In the genomic region with DNA sequence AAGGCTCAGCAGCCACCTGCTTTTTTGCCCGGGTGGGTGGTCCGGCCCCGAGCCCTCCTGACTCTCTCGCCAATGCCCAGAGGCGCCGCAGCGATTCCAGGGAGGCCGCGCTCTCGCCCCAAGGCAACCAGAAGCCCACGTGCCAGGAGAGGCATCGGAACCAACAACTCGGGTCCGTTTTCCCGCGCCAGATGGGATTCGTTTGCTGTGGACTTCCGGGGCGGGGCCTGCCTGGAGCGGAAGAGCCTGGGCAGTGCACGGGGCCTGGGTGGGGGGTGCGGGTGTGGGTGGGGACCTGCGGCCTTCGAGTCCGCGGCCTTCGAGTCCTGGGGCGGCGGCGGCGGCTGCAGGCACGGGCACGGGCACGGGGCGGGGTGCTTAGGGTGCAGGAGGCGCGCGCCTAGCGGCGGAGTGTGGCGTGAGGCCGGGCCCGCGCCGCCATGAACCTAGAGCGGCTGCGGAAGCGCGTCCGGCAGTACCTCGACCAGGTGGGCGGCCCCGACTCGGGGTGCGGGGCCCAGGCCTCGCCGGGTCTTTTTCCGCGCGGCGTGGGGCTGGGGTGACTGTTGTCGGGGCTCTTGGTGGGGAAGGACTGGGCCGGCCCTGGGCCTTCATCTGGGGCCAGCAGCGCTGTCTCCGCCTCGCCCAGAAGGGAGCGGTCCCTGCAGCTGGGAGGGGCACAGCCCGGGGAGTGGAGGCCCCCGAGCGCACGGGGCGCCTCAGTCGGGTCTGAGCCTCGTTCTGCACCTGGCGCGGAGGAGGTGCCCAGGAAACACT, we compare ENCODE assay signal across 8 cellular contexts. TPM values are rescaled to one million over a fixed set of nuclear protein-coding genes. Genes with fewer than 3 reads are reported as not detected.
DNase-seq lines count a peak whose midpoint lies in the region; ATAC-seq and TF ChIP-seq lines count a peak whose summit lies in the region.

CDC16 (plus strand) TSS at position 253 of the 777 bp plus-strand sequence; CDS start at position 441, 188 bp downstream.

- H3K4me1 Mint-ChIP-seq in activated CD4-positive, alpha-beta T cell treated with anti-CD3 and anti-CD28 coated beads, Interleukin-2, amount 10 ng/mL, durations not matched to agents 7 days and 5 days = peaks cover 36% of the 10 kb centered on the region

- H3K4me1 ChIP-seq in BLaER1 = peaks cover 19% of the 10 kb centered on the region

- H3K27me3 Mint-ChIP-seq in activated CD4-positive, alpha-beta T cell treated with anti-CD3 and anti-CD28 coated beads, Interleukin-2, amount 10 ng/mL, durations not matched to agents 7 days and 5 days = peaks cover 3% of the 10 kb centered on the region

- H3K27me3 ChIP-seq in BLaER1 = no peaks in the 10 kb centered on the region

- H3K36me3 Mint-ChIP-seq in activated CD4-positive, alpha-beta T cell treated with anti-CD3 and anti-CD28 coated beads, Interleukin-2, amount 10 ng/mL, durations not matched to agents 7 days and 5 days (ENCODE audit: low read depth) = peaks cover 23% of the 10 kb centered on the region

- no peak for TF ChIP-seq CTCF in coronary artery (IDR thresholded peaks at IDR 0.05)

- CTCF ChIA-PET in activated CD4-positive, alpha-beta T cell treated with anti-CD3 and anti-CD28 coated beads, Interleukin-2, amount 10 ng/mL, durations not matched to agents 7 days and 5 days (lab: Charles Lee) = interaction anchor here (0.7 kb wide), 1 partner anchor 15 kb away, joined by 3 read pairs; no protein-coding TSS in a partner anchor

- peaks cover 16% of the 10 kb centered on the region for H4K20me1 ChIP-seq in BLaER1

- POLR2A ChIA-PET in activated CD4-positive, alpha-beta T cell treated with anti-CD3 and anti-CD28 coated beads, Interleukin-2, amount 10 ng/mL, durations not matched to agents 7 days and 5 days (lab: Charles Lee) = no interaction called here

- peaks cover 33% of the 10 kb centered on the region for H3K36me3 ChIP-seq in BLaER1

- H3K4me2 ChIP-seq in BLaER1 = peak within 1 kb of the TSS; percentile 96

- peak within 1 kb of the TSS; percentile 80 for H3K4me3 Mint-ChIP-seq in activated CD4-positive, alpha-beta T cell treated with anti-CD3 and anti-CD28 coated beads, Interleukin-2, amount 10 ng/mL, durations not matched to agents 7 days and 5 days

- no peaks in the 10 kb centered on the region for H3K9me3 ChIP-seq in BLaER1

- peak; percentile 78 for ATAC-seq in HG03457 (IDR thresholded peaks at IDR 0.05; ENCODE audit: unreplicated experiment)
- peak; percentile 95 for ATAC-seq in left lobe of liver

- H3K9me3 Mint-ChIP-seq in activated CD4-positive, alpha-beta T cell treated with anti-CD3 and anti-CD28 coated beads, Interleukin-2, amount 10 ng/mL, durations not matched to agents 7 days and 5 days = no peaks in the 10 kb centered on the region

- DNase-seq in GM19240 (ENCODE audit: insufficient read length, low spot score) (peak; percentile 94), NCI-H526 (lab: John Stamatoyannopoulos, UW) (peak; percentile 96 to 99), coronary artery (ENCODE audit: low spot score) (peak; percentile 92), left lobe of liver (ENCODE audit: low spot score) (peak; percentile 92)
- DNase-seq in activated CD4-positive, alpha-beta T cell treated with anti-CD3 and anti-CD28 coated beads, Interleukin-2, amount 10 ng/mL, durations not matched to agents 7 days and 5 days = peak; percentile 86
- peak; percentile 94 for DNase-seq in stimulated activated CD4-positive, alpha-beta T cell treated with anti-CD3 and anti-CD28 coated beads, Interleukin-2, amount 100 ng/mL, for 24 hours

- H3K27ac ChIP-seq in BLaER1 (peak within 1 kb of the TSS; percentile 92), coronary artery (peak within 1 kb of the TSS; percentile 71 to 89)

- peak within 1 kb of the TSS; percentile 92 for H3K27ac Mint-ChIP-seq in activated CD4-positive, alpha-beta T cell treated with anti-CD3 and anti-CD28 coated beads, Interleukin-2, amount 10 ng/mL, durations not matched to agents 7 days and 5 days

- H3K4me3 ChIP-seq in BLaER1 = peak within 1 kb of the TSS; percentile 83
- peak within 1 kb of the TSS; percentile 86 for H3K4me3 ChIP-seq in coronary artery

- peak within 1 kb of the TSS; percentile 87 for H3K9ac ChIP-seq in BLaER1

RNA-seq across cellular contexts. Expression of gene CDC16, which starts in this region (rescaled TPM):
- total RNA-seq in activated CD4-positive, alpha-beta T cell treated with anti-CD3 and anti-CD28 coated beads, Interleukin-2, amount 10 ng/mL, durations not matched to agents 7 days and 5 days = 10 to 100 TPM; 81.6 to 85.4 TPM
- 28.1 TPM for total RNA-seq in left lobe of liver

Comparison
In these comparisons a context has a peak if more than half of its experiments do, and no peak if none do; other contexts are left out.
1. Peak in every context shown above with its lines: DNase-seq, ATAC-seq, H3K4me3 ChIP-seq and H3K27ac ChIP-seq.